8 cellular contexts compared by ENCODE assay signal in the genomic region with DNA sequence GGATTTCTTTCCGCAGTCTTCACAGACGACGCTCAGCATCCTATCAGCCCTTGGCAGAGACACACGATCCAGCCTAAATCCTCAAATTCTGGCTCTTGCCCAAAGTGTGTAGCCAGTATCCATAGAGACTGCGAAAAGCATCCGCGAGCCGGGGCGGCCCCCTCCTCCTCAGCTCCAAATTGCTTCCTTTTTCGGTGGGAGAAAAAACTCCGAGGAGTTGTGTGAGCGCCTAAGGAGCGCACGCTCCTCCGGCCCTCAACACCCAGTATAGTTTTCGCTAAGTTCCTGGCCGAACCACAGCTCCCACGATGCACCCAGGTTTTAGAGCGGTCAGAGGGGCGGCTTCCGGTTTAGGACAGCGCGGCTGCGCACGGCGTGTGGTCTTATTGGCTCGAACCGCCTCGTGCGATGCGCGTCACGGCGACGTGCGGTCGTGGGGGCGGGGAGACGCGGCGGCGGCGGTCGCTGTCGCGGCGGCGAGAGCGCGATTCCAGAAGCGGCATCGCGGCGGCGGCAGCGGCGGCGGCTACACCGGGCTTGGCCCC. TPM values are rescaled to one million over a fixed set of nuclear protein-coding genes. Genes with fewer than 3 reads are reported as not detected.
DNase-seq lines count a peak whose midpoint lies in the region; ATAC-seq and TF ChIP-seq lines count a peak whose summit lies in the region.

A gene with protein sequence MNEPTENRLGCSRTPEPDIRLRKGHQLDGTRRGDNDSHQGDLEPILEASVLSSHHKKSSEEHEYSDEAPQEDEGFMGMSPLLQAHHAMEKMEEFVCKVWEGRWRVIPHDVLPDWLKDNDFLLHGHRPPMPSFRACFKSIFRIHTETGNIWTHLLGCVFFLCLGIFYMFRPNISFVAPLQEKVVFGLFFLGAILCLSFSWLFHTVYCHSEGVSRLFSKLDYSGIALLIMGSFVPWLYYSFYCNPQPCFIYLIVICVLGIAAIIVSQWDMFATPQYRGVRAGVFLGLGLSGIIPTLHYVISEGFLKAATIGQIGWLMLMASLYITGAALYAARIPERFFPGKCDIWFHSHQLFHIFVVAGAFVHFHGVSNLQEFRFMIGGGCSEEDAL (plus strand): TSS at position 493 of the 545 bp plus-strand sequence. CDS start 63,274 bp downstream, outside the sequence.

- H3K9me3 Mint-ChIP-seq in activated naive CD8-positive, alpha-beta T cell (ENCODE audit: low read depth) = no peaks in the 10 kb centered on the region
- H3K9me3 Mint-ChIP-seq in glutamatergic neuron (ENCODE audit: unreplicated experiment) = peaks cover 4% of the 10 kb centered on the region

- H3K27me3 ChIP-seq in osteoblast (ENCODE audit: insufficient read depth, low read length) (no peaks in the 10 kb centered on the region), testis (no peaks in the 10 kb centered on the region)

- H3K9me3 ChIP-seq in osteoblast (ENCODE audit: low read depth, low read length) = no peaks in the 10 kb centered on the region
- H3K9me3 ChIP-seq in testis = no peaks in the 10 kb centered on the region

- H2AFZ ChIP-seq in osteoblast (ENCODE audit: low read length) = peak within 1 kb of the TSS; percentile 86

- peak within 1 kb of the TSS; percentile 96 for H3K27ac Mint-ChIP-seq in activated naive CD8-positive, alpha-beta T cell
- peak within 1 kb of the TSS; percentile 82 for H3K27ac Mint-ChIP-seq in glutamatergic neuron (ENCODE audit: unreplicated experiment)

- H3K36me3 Mint-ChIP-seq in activated naive CD8-positive, alpha-beta T cell = no peaks in the 10 kb centered on the region
- H3K36me3 Mint-ChIP-seq in glutamatergic neuron (ENCODE audit: unreplicated experiment) = no peaks in the 10 kb centered on the region

- peak within 1 kb of the TSS; percentile 87 for H3K4me2 ChIP-seq in osteoblast (ENCODE audit: insufficient read depth, low read length)

- peak within 1 kb of the TSS; percentile 99 for H3K4me3 Mint-ChIP-seq in activated naive CD8-positive, alpha-beta T cell
- peak within 1 kb of the TSS; percentile 93 for H3K4me3 Mint-ChIP-seq in glutamatergic neuron (ENCODE audit: unreplicated experiment)

- WGBS in testis, 2 donors = 0% methylated on average over 9 to 51 of the region's 59 CpGs

- H3K4me1 Mint-ChIP-seq in activated naive CD8-positive, alpha-beta T cell (ENCODE audit: low read depth) = peaks cover 39% of the 10 kb centered on the region
- peaks cover 6% of the 10 kb centered on the region for H3K4me1 Mint-ChIP-seq in glutamatergic neuron (ENCODE audit: low read depth, unreplicated experiment)

- peak; percentile 97 for ATAC-seq in HG02642 (IDR thresholded peaks at IDR 0.05; ENCODE audit: poor library complexity, unreplicated experiment)

- intact Hi-C loops in testis (cut with DNase I; ENCODE audit: low total_unique reads) = no loop called here

- H3K4me3 ChIP-seq in osteoblast (ENCODE audit: insufficient read depth, low read length) (peak within 1 kb of the TSS; percentile 93), testis (peak within 1 kb of the TSS; percentile 95)

- H3K27ac ChIP-seq in osteoblast (ENCODE audit: low read depth, low read length) = peak within 1 kb of the TSS; percentile 82
- H3K27ac ChIP-seq in testis = peak within 1 kb of the TSS; percentile 96 to 99

- H3K27me3 Mint-ChIP-seq in activated naive CD8-positive, alpha-beta T cell = no peaks in the 10 kb centered on the region
- H3K27me3 Mint-ChIP-seq in glutamatergic neuron (ENCODE audit: unreplicated experiment) = no peaks in the 10 kb centered on the region

- H3K4me1 ChIP-seq in osteoblast (ENCODE audit: insufficient read depth, low read length) (peaks cover 16% of the 10 kb centered on the region), testis (peaks cover 11% of the 10 kb centered on the region)

- peaks cover 12% of the 10 kb centered on the region for H4K20me1 ChIP-seq in osteoblast (ENCODE audit: insufficient read depth, low read length)

- TF ChIP-seq CTCF in glutamatergic neuron (IDR thresholded peaks at IDR 0.05; ENCODE audit: partially characterized antibody, unreplicated experiment) (no peak), osteoblast (IDR thresholded peaks at IDR 0.05; ENCODE audit: extremely low read depth, low read depth, low read length) (no peak), testis (IDR thresholded peaks at IDR 0.05) (no peak)

- H3K36me3 ChIP-seq in osteoblast (ENCODE audit: insufficient read depth, low read length) (no peaks in the 10 kb centered on the region), testis (ENCODE audit: low read depth, missing control alignments) (no peaks in the 10 kb centered on the region)

- TF ChIP-seq POLR2A in GM10847 (IDR thresholded peaks at IDR 0.05; ENCODE audit: extremely low read depth, insufficient read length) (peak; percentile 57), testis (IDR thresholded peaks at IDR 0.05) (peak; percentile 42)

- DNase-seq in NCI-H1105 treated with DMSO at 0.1 percent for 48 hours (lab: John Stamatoyannopoulos, UW) (peak; percentile 97), SKM-1 treated with dmso at 0.1 percent for 144 hours (lab: John Stamatoyannopoulos, UW; ENCODE audit: unreplicated experiment) (peak; percentile 74), glutamatergic neuron (peak; percentile 94), osteoblast (ENCODE audit: insufficient read length, low spot score, missing footprints) (peak; percentile 96), testis (peak; percentile 96)

- peaks cover 41% of the 10 kb centered on the region for H3K79me2 ChIP-seq in osteoblast (ENCODE audit: insufficient read depth, low read length)

RNA-seq across cellular contexts. Expression of the gene that starts here (rescaled TPM):
- total RNA-seq in glutamatergic neuron (ENCODE audit: unreplicated experiment) (43.3 TPM), osteoblast (32.2 and 33.0 TPM in 2 replicates), testis (10 to 100 TPM; 70.6 to 78.3 TPM)
- 75.1 TPM for polyA plus RNA-seq in testis (ENCODE audit: insufficient read depth, low read depth, low replicate concordance)

Comparison
In these comparisons a context has a peak if more than half of its experiments do, and no peak if none do; other contexts are left out.
1. Peak in every context shown above with its lines: DNase-seq, ATAC-seq, H3K4me3 ChIP-seq and H3K27ac ChIP-seq.